ENCODE assay signal across 21 cellular contexts in genomic region chr6:153591165-153591564, GRCh38.
DNase-seq lines count a peak whose midpoint lies in the region; ATAC-seq and TF ChIP-seq lines count a peak whose summit lies in the region.
"Had no signal": no experiment of that assay in that cellular context is flagged by ENCODE, and none has a peak within 500 bp of the region (broad histone marks: within the 10 kb centered on the region; RNA-seq: fewer than 3 reads in every experiment).

No MANE protein-coding gene starts in this region.

- H3K56ac ChIP-seq in mesendoderm (ENCODE audit: low read length): no peak overlapping the region

- no peak overlapping the region for H4K5ac ChIP-seq in mesendoderm (ENCODE audit: low read length)

- no peak overlapping the region for H3K4me3 Mint-ChIP-seq in chondrocyte (ENCODE audit: unreplicated experiment)
- H3K4me3 Mint-ChIP-seq: CD4-positive, alpha-beta T cell; GM23338 had no signal

- no peaks in the 10 kb centered on the region for H3K79me1 ChIP-seq in mesendoderm (ENCODE audit: low read length)

- intact Hi-C loops in lower leg skin (cut with DNase I; ENCODE audit: low total_unique reads): no loop called here

- H4K20me1 ChIP-seq in KMS-11 (ENCODE audit: insufficient read depth): no peaks in the 10 kb centered on the region

- peaks cover 2% of the 10 kb centered on the region for H3K4me1 Mint-ChIP-seq in chondrocyte (ENCODE audit: low read depth)
- H3K4me1 Mint-ChIP-seq: GM23338 had no signal

- no peak overlapping the region for H3K27ac ChIP-seq in ACC112 (ENCODE audit: low read depth, low read length)
- no peak overlapping the region for H3K27ac ChIP-seq in KMS-11
- H3K27ac ChIP-seq in mesendoderm (ENCODE audit: low read depth, low read length): no peak overlapping the region
- H3K27ac ChIP-seq: SJCRH30, stomach had no signal

- peak; percentile 85 for ATAC-seq in GM18867 (IDR thresholded peaks at IDR 0.05; ENCODE audit: unreplicated experiment)
- ATAC-seq in GM21723 (IDR thresholded peaks at IDR 0.05; ENCODE audit: unreplicated experiment): peak; percentile 85
- ATAC-seq in GM19467 (IDR thresholded peaks at IDR 0.05; ENCODE audit: unreplicated experiment): no peak
- ATAC-seq: GM23338 had no signal

- no peak overlapping the region for H2BK5ac ChIP-seq in mesendoderm (ENCODE audit: low read length)

- H3K27ac Mint-ChIP-seq in chondrocyte (ENCODE audit: unreplicated experiment): no peak overlapping the region
- H3K27ac Mint-ChIP-seq: CD4-positive, alpha-beta T cell; GM23338 had no signal

- H2BK15ac ChIP-seq in mesendoderm (replicated peaks; ENCODE audit: low read depth): no peak overlapping the region

- no peak overlapping the region for H3K18ac ChIP-seq in mesendoderm (ENCODE audit: low read length)

- H3K27me3 ChIP-seq in ACC112 (ENCODE audit: insufficient read depth, low read length) (no peaks in the 10 kb centered on the region), KMS-11 (ENCODE audit: insufficient read depth, low read depth) (no peaks in the 10 kb centered on the region), mesendoderm (ENCODE audit: insufficient read depth, low read length, poor library complexity) (no peaks in the 10 kb centered on the region)
- H3K27me3 ChIP-seq: MG63, SJCRH30, stomach had no signal

- H2AK5ac ChIP-seq in mesendoderm (ENCODE audit: low read length): no peak overlapping the region

- H3K4me1 ChIP-seq in ACC112 (ENCODE audit: control insufficient read depth, insufficient read depth, low read length, unreplicated experiment) (no peaks in the 10 kb centered on the region), KMS-11 (ENCODE audit: low read depth, poor library complexity, severe bottlenecking) (peaks cover 8% of the 10 kb centered on the region), mesendoderm (ENCODE audit: control insufficient read depth, low read depth, low read length) (no peaks in the 10 kb centered on the region)
- H3K4me1 ChIP-seq: SJCRH30, stomach had no signal

- TF ChIP-seq POLR2A in lower leg skin (IDR thresholded peaks at IDR 0.05): no peak

- peaks cover 8% of the 10 kb centered on the region for H3K27me3 Mint-ChIP-seq in chondrocyte (ENCODE audit: low read depth)
- H3K27me3 Mint-ChIP-seq: CD4-positive, alpha-beta T cell had no signal

- no peaks in the 10 kb centered on the region for H3K36me3 Mint-ChIP-seq in chondrocyte (ENCODE audit: low read depth)

- H3K4ac ChIP-seq in mesendoderm (ENCODE audit: low read depth, low read length): no peak overlapping the region

- no peak overlapping the region for H2BK120ac ChIP-seq in mesendoderm (ENCODE audit: low read depth, low read length)

- H3K23ac ChIP-seq in mesendoderm (ENCODE audit: low read length): no peak overlapping the region

- H3K9me3 Mint-ChIP-seq in chondrocyte (ENCODE audit: low read depth): no peaks in the 10 kb centered on the region
- H3K9me3 Mint-ChIP-seq: CD4-positive, alpha-beta T cell; GM23338 had no signal

- no peak for DNase-seq in mesendoderm
- no peak for DNase-seq in lower leg skin (ENCODE audit: low spot score in 2 of 2)
- DNase-seq in chondrocyte (ENCODE audit: low spot score): no peak
- DNase-seq: activated CD4-positive, alpha-beta T cell treated with anti-CD3 and anti-CD28 coated beads for 1 hour; activated T-cell treated with anti-CD3 and anti-CD28 coated beads, Interleukin-2, amount 50 U/mL, for 1 hour; CD4-positive, alpha-beta T cell; effector CD8-positive, alpha-beta T cell; MG63; midbrain; NCI-H187; NCI-H524; SJCRH30; stimulated activated CD4-positive, alpha-beta T cell treated with anti-CD3 and anti-CD28 coated beads, Interleukin-15, amount 100 ng/mL, for 24 hours; stomach; T-helper 9 cell had no signal

- TF ChIP-seq CTCF in KMS-11 (conservative IDR thresholded peaks at IDR 0.05; ENCODE audit: low read depth, low read length) (no peak), lower leg skin (IDR thresholded peaks at IDR 0.05) (no peak), chondrocyte (IDR thresholded peaks at IDR 0.05) (no peak)

- H3K36me3 ChIP-seq in ACC112 (ENCODE audit: insufficient read depth, low read length): no peaks in the 10 kb centered on the region
- no peaks in the 10 kb centered on the region for H3K36me3 ChIP-seq in KMS-11 (ENCODE audit: insufficient read depth)
- no peaks in the 10 kb centered on the region for H3K36me3 ChIP-seq in mesendoderm (ENCODE audit: control insufficient read depth, insufficient read depth, low read length)
- H3K36me3 ChIP-seq: MG63, SJCRH30, stomach had no signal

- H2AFZ ChIP-seq in ACC112 (ENCODE audit: low read length, unreplicated experiment) (peak overlapping the region; percentile 44), KMS-11 (ENCODE audit: low read depth) (no peak overlapping the region)
- H2AFZ ChIP-seq: GM23338 had no signal

- H3K9ac ChIP-seq in KMS-11 (no peak overlapping the region), mesendoderm (ENCODE audit: low read length) (no peak overlapping the region)

- no peak overlapping the region for H4K8ac ChIP-seq in mesendoderm (ENCODE audit: low read depth, low read length)

- H3K4me2 ChIP-seq in KMS-11 (peak overlapping the region; percentile 18; the same call in 1 of the 2 replicates), mesendoderm (ENCODE audit: low read length) (no peak overlapping the region)
- H3K4me2 ChIP-seq: GM23338 had no signal

- H3K4me3 ChIP-seq in ACC112 (ENCODE audit: low read depth, low read length) (peak overlapping the region; percentile 25), KMS-11 (IDR thresholded peaks at IDR 0.05; ENCODE audit: insufficient read depth, low read depth, low read length) (no peak overlapping the region), mesendoderm (ENCODE audit: low read length) (no peak overlapping the region), lower leg skin (ENCODE audit: low read depth, poor library complexity, severe bottlenecking) (no peak overlapping the region)
- H3K4me3 ChIP-seq: GM23338, MG63, SJCRH30, stomach had no signal

- H3K79me2 ChIP-seq in ACC112 (ENCODE audit: control insufficient read depth, insufficient read depth, low read length, unreplicated experiment) (no peaks in the 10 kb centered on the region), KMS-11 (ENCODE audit: insufficient read depth, low read depth) (no peaks in the 10 kb centered on the region), mesendoderm (ENCODE audit: control insufficient read depth, insufficient read depth, low read length) (no peaks in the 10 kb centered on the region)
